Comparison of ENCODE assay signal across 18 cellular contexts in genomic region chr17:12666718-12667117, GRCh38. TPM values are rescaled to one million over a fixed set of nuclear protein-coding genes. Genes with fewer than 3 reads are reported as not detected.
DNase-seq lines count a peak whose midpoint lies in the region; ATAC-seq and TF ChIP-seq lines count a peak whose summit lies in the region.
"Had no signal": no experiment of that assay in that cellular context is flagged by ENCODE, and none has a peak within 500 bp of the region (broad histone marks: within the 10 kb centered on the region; RNA-seq: fewer than 3 reads in every experiment).

No MANE protein-coding gene starts in this region.

- H3K4me1 ChIP-seq in esophagus squamous epithelium (peaks cover 6 to 18% (median 7%) of the 10 kb centered on the region in 3 donors), osteoblast (ENCODE audit: insufficient read depth, low read length) (no peaks in the 10 kb centered on the region), transverse colon (peaks cover 0 to 12% (median 5%) of the 10 kb centered on the region in 4 donors)

- peak overlapping the region; percentile 66 to 87 (median 82) for H3K27ac ChIP-seq in esophagus squamous epithelium
- no peak overlapping the region for H3K27ac ChIP-seq in osteoblast (ENCODE audit: low read depth, low read length)
- H3K27ac ChIP-seq in transverse colon = peak overlapping the region; percentile 80 to 95 (median 88)
- H3K27ac ChIP-seq: BLaER1 treated with 17β-estradiol and CSF1 and Interleukin-3, amounts not matched to agents 10 nM and 100 nM had no signal

- H3K79me2 ChIP-seq in osteoblast (ENCODE audit: insufficient read depth, low read length) = no peaks in the 10 kb centered on the region

- ATAC-seq in GM21367 (IDR thresholded peaks at IDR 0.05; ENCODE audit: unreplicated experiment) = no peak
- ATAC-seq in GM19035 (IDR thresholded peaks at IDR 0.05; ENCODE audit: unreplicated experiment) = no peak

- peak overlapping the region; percentile 84 for H3K4me3 ChIP-seq in WI38 (ENCODE audit: low read depth, low read length)
- peak overlapping the region in 3 of 4 donors; percentile 48 to 67 (median 49) for H3K4me3 ChIP-seq in esophagus squamous epithelium
- H3K4me3 ChIP-seq in osteoblast (ENCODE audit: insufficient read depth, low read length) = peak overlapping the region; percentile 32
- peak overlapping the region; percentile 24 to 69 (median 50) for H3K4me3 ChIP-seq in transverse colon

- peaks cover 5 to 59% (median 6%) of the 10 kb centered on the region in 4 donors for H3K27me3 ChIP-seq in esophagus squamous epithelium
- H3K27me3 ChIP-seq in osteoblast (ENCODE audit: insufficient read depth, low read length) = peaks cover 24% of the 10 kb centered on the region
- peaks cover 38% of the 10 kb centered on the region for H3K27me3 ChIP-seq in transverse colon

- intact Hi-C loops in esophagus squamous epithelium (cut with DNase I) (no loop called here), transverse colon (cut with DNase I; ENCODE audit: low total_unique reads) (loop anchor here (5.0 to 10.0 kb wide), 4 partner anchors 119 to 482 kb away; no protein-coding TSS in a partner anchor)

- TF ChIP-seq EP300 in transverse colon (IDR thresholded peaks at IDR 0.05; ENCODE audit: low read depth) = no peak

- in situ Hi-C loops in transverse colon (cut with MboI; ENCODE audit: low pct_ligation_motif_present in 1 of 4, low pct_unique_long_range_greater_than_20kb in 1 of 4, low sequenced_read_pairs in 3 of 4) (loop anchor here in 3 of 4 donors (10.0 to 25.0 kb wide), 3 partner anchors 404 to 429 kb away; no protein-coding TSS in a partner anchor), GM13976 (cut with MboI; ENCODE audit: low sequenced_read_pairs, unreplicated experiment) (loop anchor here (10.0 kb wide), 1 partner anchor 412 kb away; no protein-coding TSS in a partner anchor)

- no peaks in the 10 kb centered on the region for H3K9me3 ChIP-seq in esophagus squamous epithelium
- no peaks in the 10 kb centered on the region for H3K9me3 ChIP-seq in osteoblast (ENCODE audit: low read depth, low read length)
- no peaks in the 10 kb centered on the region for H3K9me3 ChIP-seq in transverse colon
- H3K9me3 ChIP-seq: Peyer's patch, SK-N-SH had no signal

- DNase-seq in esophagus squamous epithelium (lab: John Stamatoyannopoulos, UW) = no peak
- DNase-seq in osteoblast (ENCODE audit: insufficient read length, low spot score, missing footprints) = no peak
- DNase-seq in transverse colon = no peak
- DNase-seq in GM13976 (ENCODE audit: low spot score) = no peak
- no peak for DNase-seq in NCI-H128 (lab: John Stamatoyannopoulos, UW; ENCODE audit: unreplicated experiment)
- DNase-seq: activated CD4-positive, alpha-beta T cell treated with anti-CD3 and anti-CD28 coated beads for 48 hours; activated CD8-positive, alpha-beta memory T cell treated with anti-CD3 and anti-CD28 coated beads, Interleukin-2, amount 50 U/mL, for 48 hours; activated gamma-delta T cell; NCI-H146; NCI-H774; Peyer's patch; stimulated activated CD4-positive, alpha-beta T cell treated with anti-CD3 and anti-CD28 coated beads, Interleukin-4, amount 100 ng/mL, for 4 hours had no signal

- 57 to 59% methylated on average over 6 of the region's 6 CpGs for WGBS in esophagus squamous epithelium, 2 donors
- WGBS in transverse colon (ENCODE audit: low coverage in 1 of 2), 2 donors = 59 to 64% methylated on average over 3 to 6 of the region's 6 CpGs

- H3K4me2 ChIP-seq in osteoblast (ENCODE audit: insufficient read depth, low read length) = peak overlapping the region; percentile 90

- no peak for TF ChIP-seq CTCF in WI38 (IDR thresholded peaks at IDR 0.05; ENCODE audit: low read depth, low read length)
- no peak for TF ChIP-seq CTCF in esophagus squamous epithelium (IDR thresholded peaks at IDR 0.05)
- TF ChIP-seq CTCF in osteoblast (IDR thresholded peaks at IDR 0.05; ENCODE audit: extremely low read depth, low read depth, low read length) = no peak
- no peak for TF ChIP-seq CTCF in transverse colon (IDR thresholded peaks at IDR 0.05)
- TF ChIP-seq CTCF in GM13976 (IDR thresholded peaks at IDR 0.05; ENCODE audit: borderline replicate concordance, control extremely low read depth, extremely low read depth, insufficient read depth, missing control alignments) = no peak

- H2AFZ ChIP-seq in osteoblast (ENCODE audit: low read length) = no peak overlapping the region

- H3K36me3 ChIP-seq in esophagus squamous epithelium (no peaks in the 10 kb centered on the region), osteoblast (ENCODE audit: insufficient read depth, low read length) (no peaks in the 10 kb centered on the region), transverse colon (no peaks in the 10 kb centered on the region)
- H3K36me3 ChIP-seq: BLaER1 treated with 17β-estradiol and CSF1 and Interleukin-3, amounts not matched to agents 10 nM and 100 nM; Peyer's patch had no signal

- no peaks in the 10 kb centered on the region for H4K20me1 ChIP-seq in osteoblast (ENCODE audit: insufficient read depth, low read length)

- TF ChIP-seq POLR2A in esophagus squamous epithelium (IDR thresholded peaks at IDR 0.05) = no peak
- TF ChIP-seq POLR2A in transverse colon (IDR thresholded peaks at IDR 0.05) = no peak

RNA-seq across cellular contexts. Expression of gene MYOCD, which starts 1.0 kb away (rescaled TPM):
- total RNA-seq in esophagus squamous epithelium (10 to 100 TPM in 2 of 4 donors, 1 to 10 TPM in 2; 2.3 to 27.5 (median 7.8) TPM), osteoblast (under 0.01 TPM in 2 replicates), transverse colon (10 to 100 TPM; 15.9 to 59.1 (median 35.0) TPM)
- total RNA-seq: mononuclear cell had no signal

Comparison
In these comparisons a context has a peak if more than half of its experiments do, and no peak if none do; other contexts are left out.
1. H3K4me3 ChIP-seq: peak in every context shown above with its lines; median percentile 84 in WI38; 50 in transverse colon; 49 in esophagus squamous epithelium; 32 in osteoblast.